ENCODE assay signal across 1 cellular context in genomic region chr2:241668354-241668753, GRCh38.
TF ChIP-seq lines count a peak whose summit lies in the region.

No MANE protein-coding gene starts in this region.

TF ChIP-seq in IMR-90, 13 proteins besides CTCF, POLR2A, EP300 and RAD21:
- TF ChIP-seq, protein P1, sequence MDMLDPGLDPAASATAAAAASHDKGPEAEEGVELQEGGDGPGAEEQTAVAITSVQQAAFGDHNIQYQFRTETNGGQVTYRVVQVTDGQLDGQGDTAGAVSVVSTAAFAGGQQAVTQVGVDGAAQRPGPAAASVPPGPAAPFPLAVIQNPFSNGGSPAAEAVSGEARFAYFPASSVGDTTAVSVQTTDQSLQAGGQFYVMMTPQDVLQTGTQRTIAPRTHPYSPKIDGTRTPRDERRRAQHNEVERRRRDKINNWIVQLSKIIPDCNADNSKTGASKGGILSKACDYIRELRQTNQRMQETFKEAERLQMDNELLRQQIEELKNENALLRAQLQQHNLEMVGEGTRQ (IDR thresholded peaks at IDR 0.05; ENCODE audit: low read depth, low read length), result no peak
- TF ChIP-seq NFE2L2 (IDR thresholded peaks at IDR 0.05; ENCODE audit: low read depth, low read length), result no peak
- TF ChIP-seq BHLHE40 (IDR thresholded peaks at IDR 0.05; ENCODE audit: low read depth, low read length), result no peak
- TF ChIP-seq FOS (IDR thresholded peaks at IDR 0.05; ENCODE audit: low read depth, low read length), result no peak
- no peak for TF ChIP-seq SMC3 (IDR thresholded peaks at IDR 0.05; ENCODE audit: low read depth, low read length)
- TF ChIP-seq MXI1 (IDR thresholded peaks at IDR 0.05; ENCODE audit: borderline replicate concordance, low read depth, low read length), result no peak
- no peak for TF ChIP-seq MAZ (IDR thresholded peaks at IDR 0.05; ENCODE audit: borderline replicate concordance, low read depth, low read length)
- no peak for TF ChIP-seq CHD1 (IDR thresholded peaks at IDR 0.05; ENCODE audit: low read depth, low read length)
- TF ChIP-seq RFX5 (IDR thresholded peaks at IDR 0.05; ENCODE audit: low read depth, low read length), result no peak
- TF ChIP-seq CEBPB (IDR thresholded peaks at IDR 0.05; ENCODE audit: low read depth, low read length), result no peak
- TF ChIP-seq RCOR1 (IDR thresholded peaks at IDR 0.05; ENCODE audit: insufficient replicate concordance, low read length), result no peak
- no peak for TF ChIP-seq MAFK (IDR thresholded peaks at IDR 0.05; ENCODE audit: low read depth, low read length)
- TF ChIP-seq ELK1 (IDR thresholded peaks at IDR 0.05; ENCODE audit: borderline replicate concordance, low read depth, low read length), result no peak
